ENCODE assay signal across 8 cellular contexts in the genomic region with DNA sequence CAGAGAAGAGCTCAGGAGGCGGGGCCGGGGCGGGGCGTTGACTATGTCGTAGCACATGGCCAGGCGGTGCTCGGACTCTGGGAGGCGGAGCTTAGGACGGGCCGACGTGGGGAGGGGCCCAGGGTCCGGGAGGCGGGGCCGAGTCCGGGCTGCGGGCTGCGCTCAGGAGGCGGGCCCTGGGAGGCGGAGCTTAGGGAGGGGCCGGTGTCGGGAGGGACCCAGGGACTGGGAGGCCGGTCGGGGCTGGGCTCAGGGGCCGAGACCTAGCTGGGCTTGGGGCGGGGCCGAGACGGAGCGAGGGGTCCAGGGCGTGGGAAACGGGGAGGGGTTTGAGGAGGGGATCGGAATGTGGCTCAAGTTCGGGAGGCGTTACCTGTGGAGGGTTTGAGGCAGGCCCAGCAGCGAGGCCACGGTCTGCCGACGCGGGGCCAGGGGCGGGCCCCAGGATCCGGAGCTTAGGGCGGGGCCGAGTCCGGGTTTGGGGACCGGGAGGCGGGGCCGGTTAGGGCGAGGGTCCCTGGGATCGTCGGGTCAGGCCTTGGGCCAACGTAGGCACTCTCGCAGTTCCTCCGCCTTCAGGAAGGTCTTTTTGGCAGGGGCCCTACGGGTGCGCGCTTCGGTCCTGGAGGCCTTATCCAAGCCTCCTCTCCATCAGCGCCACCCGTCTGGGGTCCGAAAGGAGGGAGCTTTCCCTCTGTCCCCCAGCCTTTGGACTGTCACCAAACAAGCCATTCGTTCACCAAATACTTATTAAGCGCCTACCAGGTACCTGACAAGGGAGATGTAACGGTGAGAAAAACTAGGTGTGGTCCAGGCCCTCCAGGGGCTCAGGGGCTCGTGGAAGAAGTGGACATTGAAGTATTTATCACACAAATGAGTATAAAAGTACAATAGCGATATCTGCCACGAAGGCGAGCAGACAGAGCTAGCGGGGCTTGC. TPM values are rescaled to one million over a fixed set of nuclear protein-coding genes. Genes with fewer than 3 reads are reported as not detected.
DNase-seq lines count a peak whose midpoint lies in the region; ATAC-seq and TF ChIP-seq lines count a peak whose summit lies in the region.
"Not testable (repeated sequence)": the region's sequence is repeated elsewhere in the genome, so short reads cannot be mapped to it uniquely, and the experiment has no call there.

No MANE protein-coding gene starts in this region.

- TF ChIP-seq CTCF in testis (IDR thresholded peaks at IDR 0.05) = not testable (repeated sequence)

- DNase-seq in NCI-H446 treated with DMSO at 0.1 percent for 48 hours (lab: John Stamatoyannopoulos, UW) = peak; percentile 1
- peak; percentile 44 to 46 for DNase-seq in activated CD4-positive, alpha-beta T cell treated with anti-CD3 and anti-CD28 coated beads, Interleukin-2, amount 50 U/mL, for 24 hours (ENCODE audit: low read depth in 1 of 2, low spot score in 1 of 2)
- peak; percentile 72 for DNase-seq in cerebellar cortex (ENCODE audit: low spot score)
- peak; percentile 70 for DNase-seq in testis

- H3K9me3 ChIP-seq in iPS-18a (ENCODE audit: control insufficient read depth, low read depth, low read length); testis: not testable (repeated sequence)

- intact Hi-C loops in testis (cut with DNase I; ENCODE audit: low total_unique reads) = not testable (repeated sequence)

- peak; percentile 55 for ATAC-seq in HG03108 (IDR thresholded peaks at IDR 0.05; ENCODE audit: unreplicated experiment)

- not testable (repeated sequence) for H3K27ac ChIP-seq in iPS-18a (ENCODE audit: low read length)
- peak overlapping the region; percentile 83 for H3K27ac ChIP-seq in rectal smooth muscle tissue (ENCODE audit: low read depth, low read length)
- peak overlapping the region; percentile 78 to 83 for H3K27ac ChIP-seq in testis

- WGBS in testis, 2 donors = 1 to 3% methylated on average over 9 to 61 of the region's 67 CpGs

- H3K4me3 ChIP-seq in GM08714 (ENCODE audit: low read length) = peak overlapping the region; percentile 70; the same call in 1 of the 2 replicates
- H3K4me3 ChIP-seq in iPS-18a (ENCODE audit: low read length) = peak overlapping the region; percentile 70
- peak overlapping the region; percentile 71 for H3K4me3 ChIP-seq in rectal smooth muscle tissue (ENCODE audit: low read length)
- H3K4me3 ChIP-seq in testis = peak overlapping the region; percentile 75 to 86

- H3K36me3 ChIP-seq in iPS-18a (ENCODE audit: control insufficient read depth, low read depth, low read length); rectal smooth muscle tissue (ENCODE audit: control insufficient read depth, insufficient read depth, low read length); testis (ENCODE audit: low read depth, missing control alignments): not testable (repeated sequence)

- peak overlapping the region; percentile 36 for H3K9ac ChIP-seq in iPS-18a (ENCODE audit: low read length)
- H3K9ac ChIP-seq in rectal smooth muscle tissue (ENCODE audit: low read length) = not testable (repeated sequence)

- not testable (repeated sequence) for TF ChIP-seq POLR2A in testis (IDR thresholded peaks at IDR 0.05)

- H3K27me3 ChIP-seq in iPS-18a (ENCODE audit: control insufficient read depth, insufficient read depth, low read length); rectal smooth muscle tissue (ENCODE audit: control insufficient read depth, insufficient read depth, low read length); testis: not testable (repeated sequence)

- not testable (repeated sequence) for H3K4me1 ChIP-seq in iPS-18a (ENCODE audit: control insufficient read depth, low read depth, low read length); rectal smooth muscle tissue (ENCODE audit: control insufficient read depth, insufficient read depth, low read length); testis

RNA-seq across cellular contexts. Expression of a gene that starts 0.9 kb away (rescaled TPM):
- 10 to 100 TPM; 20.3 to 20.6 TPM for total RNA-seq in testis
- polyA plus RNA-seq in testis (ENCODE audit: insufficient read depth, low read depth, low replicate concordance) = 36.7 TPM

RNA-seq across cellular contexts. Expression of a gene that starts 26.8 kb away (rescaled TPM):
- 10 to 100 TPM; 34.3 to 35.9 TPM for total RNA-seq in testis
- polyA plus RNA-seq in testis (ENCODE audit: insufficient read depth, low read depth, low replicate concordance) = 54.3 TPM

RNA-seq across cellular contexts. Expression of a gene that starts 32.7 kb away (rescaled TPM):
- total RNA-seq in testis = 1 to 10 TPM; 1.2 to 2.4 TPM
- 10.8 TPM for polyA plus RNA-seq in testis (ENCODE audit: insufficient read depth, low read depth, low replicate concordance)

Comparison
In these comparisons a context has a peak if more than half of its experiments do, and no peak if none do; other contexts are left out.
1. DNase-seq: peak in every context shown above with its lines; median percentile 72 in cerebellar cortex; 70 in testis; 45 in activated CD4-positive, alpha-beta T cell treated with anti-CD3 and anti-CD28 coated beads, Interleukin-2, amount 50 U/mL, for 24 hours; 1 in NCI-H446 treated with DMSO at 0.1 percent for 48 hours.